Comparison of ENCODE assay signal across 9 cellular contexts in genomic region chr22:36405671-36406070, GRCh38. TPM values are rescaled to one million over a fixed set of nuclear protein-coding genes. Genes with fewer than 3 reads are reported as not detected.
DNase-seq lines count a peak whose midpoint lies in the region; ATAC-seq, FAIRE-seq and TF ChIP-seq lines count a peak whose summit lies in the region.
"Had no signal": no experiment of that assay in that cellular context is flagged by ENCODE, and none has a peak within 500 bp of the region (broad histone marks: within the 10 kb centered on the region; RNA-seq: fewer than 3 reads in every experiment).

No MANE protein-coding gene starts in this region.

- H3K4me1 ChIP-seq in lower lobe of right lung = peaks cover 47% of the 10 kb centered on the region

- intact Hi-C loops in lower lobe of right lung (cut with DNase I) = no loop called here

- DNase-seq in Caki2 (ENCODE audit: low read depth) = peak; percentile 84
- DNase-seq in MV-4-11 (lab: John Stamatoyannopoulos, UW) = peak; percentile 98
- DNase-seq in activated CD8-positive, alpha-beta memory T cell treated with anti-CD3 and anti-CD28 coated beads, Interleukin-2, amount 50 U/mL, for 48 hours = peak; percentile 66
- DNase-seq in lower lobe of right lung = peak; percentile 80
- DNase-seq in COR-L47 (lab: John Stamatoyannopoulos, UW) = no peak
- no peak for DNase-seq in NCI-H1092 treated with DMSO at 0.1 percent for 48 hours (lab: John Stamatoyannopoulos, UW)
- DNase-seq in NCI-H446 (lab: John Stamatoyannopoulos, UW) = no peak
- DNase-seq in D721Med (ENCODE audit: insufficient read length, low spot score) = no peak

- H3K36me3 ChIP-seq in lower lobe of right lung = no peaks in the 10 kb centered on the region

- H3K9me3 ChIP-seq in lower lobe of right lung = no peaks in the 10 kb centered on the region
- H3K9me3 ChIP-seq: psoas muscle had no signal

- H3K4me3 ChIP-seq in lower lobe of right lung = no peak overlapping the region
- H3K4me3 ChIP-seq: psoas muscle had no signal

- H3K27ac ChIP-seq in lower lobe of right lung = peak overlapping the region; percentile 65
- H3K27ac ChIP-seq: psoas muscle had no signal

- TF ChIP-seq CTCF in lower lobe of right lung (IDR thresholded peaks at IDR 0.05) = no peak
- no peak for TF ChIP-seq CTCF in D721Med (IDR thresholded peaks at IDR 0.05; ENCODE audit: insufficient read depth, missing control alignments)

- no peak for FAIRE-seq in D721Med (lab: Jason Lieb, UNC)

- H3K27me3 ChIP-seq in lower lobe of right lung (ENCODE audit: low read depth) = no peaks in the 10 kb centered on the region

- peak; percentile 54 to 65 for ATAC-seq in lower lobe of right lung
- ATAC-seq: psoas muscle had no signal

- in situ Hi-C loops in Caki2 (cut with HindIII; ENCODE audit: low pct_unique_long_range_greater_than_20kb, low sequenced_read_pairs) = no loop called here

RNA-seq across cellular contexts. Expression of gene MYH9, which starts 17.9 kb away (rescaled TPM):
- total RNA-seq in Caki2 (2014; rRNA removed; shearing (Covaris generic); ENCODE audit: low replicate concordance) = 412 and 414 TPM in 2 replicates
- total RNA-seq in lower lobe of right lung = 659 TPM

Comparison
In these comparisons a context has a peak if more than half of its experiments do, and no peak if none do; other contexts are left out.
1. DNase-seq: peak in Caki2 (single experiment), MV-4-11 (single experiment), activated CD8-positive, alpha-beta memory T cell treated with anti-CD3 and anti-CD28 coated beads, Interleukin-2, amount 50 U/mL, for 48 hours (single experiment) and lower lobe of right lung (single experiment); none in COR-L47 (single experiment), NCI-H1092 treated with DMSO at 0.1 percent for 48 hours (single experiment), NCI-H446 (0 of 2) and D721Med (single experiment).